In genomic region chr11:97732011-97732632, GRCh38 we compare ENCODE assay signal across 17 cellular contexts.
"Had no signal": no experiment of that assay in that cellular context is flagged by ENCODE, and none has a peak within 500 bp of the region (broad histone marks: within the 10 kb centered on the region; RNA-seq: fewer than 3 reads in every experiment).

No MANE protein-coding gene starts in this region.

- DNase-seq: activated CD4-positive, alpha-beta T cell treated with anti-CD3 and anti-CD28 coated beads, Interleukin-2, amount 10 ng/mL, durations not matched to agents 7 days and 5 days; activated naive CD4-positive, alpha-beta T cell; activated naive CD8-positive, alpha-beta T cell treated with anti-CD3 and anti-CD28 coated beads, Interleukin-2, amount 10 ng/mL, durations not matched to agents 7 days and 5 days; anterior cingulate cortex; dermis blood vessel endothelial cell; effector memory CD8-positive, alpha-beta T cell; heart right ventricle; left ventricle myocardium superior; mesendoderm; psoas muscle; sigmoid colon; stimulated activated CD4-positive, alpha-beta T cell treated with anti-CD3 and anti-CD28 coated beads, Interleukin-1b, Interleukin-23, amount 100 ng/mL, for 48 hours; stomach; SW 1271; testis had no signal

- H3K27me3 ChIP-seq: heart right ventricle, sigmoid colon, stomach, testis had no signal

- H3K4me3 Mint-ChIP-seq: activated CD4-positive, alpha-beta T cell treated with anti-CD3 and anti-CD28 coated beads, Interleukin-2, amount 10 ng/mL, durations not matched to agents 7 days and 5 days; activated naive CD8-positive, alpha-beta T cell treated with anti-CD3 and anti-CD28 coated beads, Interleukin-2, amount 10 ng/mL, durations not matched to agents 7 days and 5 days; effector memory CD8-positive, alpha-beta T cell; T-helper 2 cell treated with Interferon-gamma antibody and Interleukin-4, amounts not matched to agents 5 μg/mL and 100 μg/mL, for 36 hours had no signal

- H3K4me3 ChIP-seq: heart right ventricle, psoas muscle, sigmoid colon, stomach, testis had no signal

- H3K27ac Mint-ChIP-seq: activated CD4-positive, alpha-beta T cell treated with anti-CD3 and anti-CD28 coated beads, Interleukin-2, amount 10 ng/mL, durations not matched to agents 7 days and 5 days; activated naive CD8-positive, alpha-beta T cell treated with anti-CD3 and anti-CD28 coated beads, Interleukin-2, amount 10 ng/mL, durations not matched to agents 7 days and 5 days; effector memory CD8-positive, alpha-beta T cell; T-helper 2 cell treated with Interferon-gamma antibody and Interleukin-4, amounts not matched to agents 5 μg/mL and 100 μg/mL, for 36 hours had no signal

- H3K9me3 ChIP-seq: psoas muscle, testis had no signal

- H3K36me3 Mint-ChIP-seq: activated naive CD8-positive, alpha-beta T cell treated with anti-CD3 and anti-CD28 coated beads, Interleukin-2, amount 10 ng/mL, durations not matched to agents 7 days and 5 days had no signal

- H3K27ac ChIP-seq: epithelial cell of prostate, psoas muscle, sigmoid colon, stomach, testis had no signal

- H3K36me3 ChIP-seq: heart right ventricle, sigmoid colon, stomach had no signal

- H3K4me1 ChIP-seq: psoas muscle, sigmoid colon, stomach, testis had no signal

- H3K27me3 Mint-ChIP-seq: activated CD4-positive, alpha-beta T cell treated with anti-CD3 and anti-CD28 coated beads, Interleukin-2, amount 10 ng/mL, durations not matched to agents 7 days and 5 days; activated naive CD8-positive, alpha-beta T cell treated with anti-CD3 and anti-CD28 coated beads, Interleukin-2, amount 10 ng/mL, durations not matched to agents 7 days and 5 days; effector memory CD8-positive, alpha-beta T cell had no signal

- H3K4me1 Mint-ChIP-seq: activated CD4-positive, alpha-beta T cell treated with anti-CD3 and anti-CD28 coated beads, Interleukin-2, amount 10 ng/mL, durations not matched to agents 7 days and 5 days; activated naive CD8-positive, alpha-beta T cell treated with anti-CD3 and anti-CD28 coated beads, Interleukin-2, amount 10 ng/mL, durations not matched to agents 7 days and 5 days had no signal
